Comparison of ENCODE assay signal across 9 cellular contexts in genomic region chr11:304915-305833, GRCh38. TPM values are rescaled to one million over a fixed set of nuclear protein-coding genes. Genes with fewer than 3 reads are reported as not detected.
DNase-seq lines count a peak whose midpoint lies in the region; ATAC-seq, FAIRE-seq and TF ChIP-seq lines count a peak whose summit lies in the region.
"Had no signal": no experiment of that assay in that cellular context is flagged by ENCODE, and none has a peak within 500 bp of the region (broad histone marks: within the 10 kb centered on the region; RNA-seq: fewer than 3 reads in every experiment).

No MANE protein-coding gene starts in this region.

- TF ChIP-seq EP300 in SK-N-SH (IDR thresholded peaks at IDR 0.05; ENCODE audit: borderline replicate concordance in 1 of 2, low read depth in 1 of 2, low read length in 1 of 2) = no peak

- H3K27ac ChIP-seq in SK-N-SH (ENCODE audit: low read depth in 2 of 2, low read length in 1 of 2) = no peak overlapping the region
- H3K27ac ChIP-seq in kidney (ENCODE audit: low read depth in 2 of 2, low read length in 2 of 2) = no peak overlapping the region

- H3K4me3 Mint-ChIP-seq in Caco-2 (ENCODE audit: unreplicated experiment) = peak overlapping the region; percentile 4
- H3K4me3 Mint-ChIP-seq in stimulated activated effector memory CD8-positive, alpha-beta T cell treated with anti-CD3 and anti-CD28 coated beads, Interleukin-12 subunit alpha, Interleukin-12 subunit beta, amount 100 ng/mL, for 72 hours = no peak overlapping the region

- BruUV-seq in Caco-2 (replicated peaks; lab: Mats Ljungman, UMichigan) = no TSS peak

- POLR2A ChIA-PET in Caco-2 (lab: Charles Lee) (interaction anchor here (1.1 to 1.6 kb wide), 2 partner anchors 51 to 98 kb away, joined by 3 to 4 read pairs; partner anchors contain the start of genes BET1L and RIC8A), SK-N-SH (lab: Yijun Ruan, JAX) (no interaction called here)

- H3K4me1 ChIP-seq in Caco-2 = peaks cover 43% of the 10 kb centered on the region
- peaks cover 5 to 6% of the 10 kb centered on the region in 2 experiments; a peak in 1 of 4 replicates for H3K4me1 ChIP-seq in SK-N-SH (ENCODE audit: control insufficient read depth in 1 of 2, insufficient read depth in 2 of 2, low read depth in 1 of 2, low read length in 1 of 2)
- peaks cover 0 to 12% of the 10 kb centered on the region in 2 donors for H3K4me1 ChIP-seq in kidney (ENCODE audit: control insufficient read depth in 1 of 2, insufficient read depth in 1 of 2, low read depth in 1 of 2, low read length in 2 of 2)

- H3K4me1 Mint-ChIP-seq in Caco-2 (ENCODE audit: low read depth, unreplicated experiment) = peaks cover 30% of the 10 kb centered on the region
- H3K4me1 Mint-ChIP-seq in stimulated activated effector memory CD8-positive, alpha-beta T cell treated with anti-CD3 and anti-CD28 coated beads, Interleukin-12 subunit alpha, Interleukin-12 subunit beta, amount 100 ng/mL, for 72 hours = peaks cover 46% of the 10 kb centered on the region

- no peak overlapping the region for H3K27ac Mint-ChIP-seq in Caco-2 (ENCODE audit: unreplicated experiment)
- no peak overlapping the region for H3K27ac Mint-ChIP-seq in stimulated activated effector memory CD8-positive, alpha-beta T cell treated with anti-CD3 and anti-CD28 coated beads, Interleukin-12 subunit alpha, Interleukin-12 subunit beta, amount 100 ng/mL, for 72 hours

- no peaks in the 10 kb centered on the region for H3K9me3 ChIP-seq in Caco-2
- no peaks in the 10 kb centered on the region for H3K9me3 ChIP-seq in SK-N-SH
- H3K9me3 ChIP-seq in kidney (ENCODE audit: control insufficient read depth in 1 of 2, low read length in 2 of 2) = no peaks in the 10 kb centered on the region

- H3K36me3 Mint-ChIP-seq in Caco-2 (ENCODE audit: insufficient read depth, unreplicated experiment) = no peaks in the 10 kb centered on the region
- H3K36me3 Mint-ChIP-seq in stimulated activated effector memory CD8-positive, alpha-beta T cell treated with anti-CD3 and anti-CD28 coated beads, Interleukin-12 subunit alpha, Interleukin-12 subunit beta, amount 100 ng/mL, for 72 hours = peaks cover 30% of the 10 kb centered on the region

- H3K4me2 ChIP-seq in SK-N-SH = no peak overlapping the region

- DNase-seq in Caco-2 = peak; percentile 71 to 75
- no peak for DNase-seq in HFF-Myc (ENCODE audit: extremely low read depth, low read depth)
- DNase-seq in SK-N-SH = peak; percentile 82
- DNase-seq in bronchial epithelial cell (ENCODE audit: low read depth) = peak; percentile 44
- no peak for DNase-seq in kidney
- DNase-seq in stimulated activated naive CD4-positive, alpha-beta T cell (lab: John Stamatoyannopoulos, UW) = peak; percentile 49 to 77 (median 62)
- DNase-seq in stimulated activated effector memory CD8-positive, alpha-beta T cell treated with anti-CD3 and anti-CD28 coated beads, Interleukin-12 subunit alpha, Interleukin-12 subunit beta, amount 100 ng/mL, for 72 hours (ENCODE audit: low spot score in 2 of 2) = no peak

- TF ChIP-seq CTCF in Caco-2 (IDR thresholded peaks at IDR 0.05; ENCODE audit: insufficient read depth in 1 of 2, low read depth in 1 of 2, low read length in 1 of 2, severe bottlenecking in 1 of 2, unreplicated experiment in 1 of 2) (peak; percentile 56 to 82), HFF-Myc (IDR thresholded peaks at IDR 0.05; ENCODE audit: low read depth, low read length, missing control alignments) (peak; percentile 69), SK-N-SH (IDR thresholded peaks at IDR 0.05) (peak; percentile 68), bronchial epithelial cell (IDR thresholded peaks at IDR 0.05; ENCODE audit: insufficient read depth, low read length, severe bottlenecking) (peak; percentile 66), kidney (IDR thresholded peaks at IDR 0.05; ENCODE audit: borderline replicate concordance, extremely low read depth, insufficient read depth) (peak; percentile 72)

- TF ChIP-seq RAD21 in SK-N-SH (IDR thresholded peaks at IDR 0.05; ENCODE audit: low read length) = peak; percentile 69

- H3K9me3 Mint-ChIP-seq in Caco-2 (ENCODE audit: unreplicated experiment) = no peaks in the 10 kb centered on the region
- no peaks in the 10 kb centered on the region for H3K9me3 Mint-ChIP-seq in stimulated activated effector memory CD8-positive, alpha-beta T cell treated with anti-CD3 and anti-CD28 coated beads, Interleukin-12 subunit alpha, Interleukin-12 subunit beta, amount 100 ng/mL, for 72 hours

- CTCF ChIA-PET in Caco-2 (lab: Charles Lee) (interaction anchor here (1.0 to 3.0 kb wide), 7 partner anchors 11 to 144 kb away, joined by 3 to 16 read pairs (median 10); partner anchors contain the start of gene PTDSS2), SK-N-SH (lab: Yijun Ruan, JAX) (interaction anchor here (0.7 to 3.3 kb wide), 27 partner anchors 10 to 250 kb away, joined by 3 to 24 read pairs (median 4); partner anchors contain the start of gene PTDSS2)

- FAIRE-seq in bronchial epithelial cell (lab: Jason Lieb, UNC) = no peak
- FAIRE-seq in kidney (lab: Jason Lieb, UNC) = no peak

- H3K27me3 Mint-ChIP-seq in Caco-2 (ENCODE audit: insufficient read depth, unreplicated experiment) = no peaks in the 10 kb centered on the region

- H4K20me1 ChIP-seq in SK-N-SH (ENCODE audit: insufficient read depth) = no peaks in the 10 kb centered on the region

- peaks cover 11% of the 10 kb centered on the region; the same call in 1 of the 2 replicates for H3K79me2 ChIP-seq in SK-N-SH (ENCODE audit: insufficient read depth)

- WGBS in SK-N-SH (ENCODE audit: low lambda C conversion rate) = 54% methylated on average over 18 of the region's 19 CpGs

- H3K36me3 ChIP-seq in Caco-2 (ENCODE audit: control insufficient read depth, insufficient read depth, low read length) = no peaks in the 10 kb centered on the region
- H3K36me3 ChIP-seq in SK-N-SH (replicated peaks in 1 of 2; ENCODE audit: control insufficient read depth in 1 of 2, insufficient read depth in 2 of 2, low read length in 1 of 2) = peaks cover 0 to 3% of the 10 kb centered on the region in 2 experiments
- no peaks in the 10 kb centered on the region for H3K36me3 ChIP-seq in bronchial epithelial cell (ENCODE audit: control insufficient read depth, insufficient read depth, low read length)
- H3K36me3 ChIP-seq in kidney (ENCODE audit: control insufficient read depth in 1 of 2, insufficient read depth in 2 of 2, low read length in 2 of 2) = no peaks in the 10 kb centered on the region

- intact Hi-C loops in Caco-2 (cut with micrococcal nuclease; ENCODE audit: unreplicated experiment) = loop anchor here (1.0 to 5.0 kb wide), 2 partner anchors 52 to 143 kb away; no protein-coding TSS in a partner anchor
- intact Hi-C loops in kidney (cut with DNase I) = loop anchor here (10.0 kb wide), 1 partner anchor 50 kb away; no protein-coding TSS in a partner anchor

- H3F3A ChIP-seq in SK-N-SH (replicated peaks; ENCODE audit: insufficient read depth) = peaks cover 13% of the 10 kb centered on the region

- H3K4me3 ChIP-seq in Caco-2 (ENCODE audit: low read depth, low read length) = no peak overlapping the region
- H3K4me3 ChIP-seq in HFF-Myc (replicated peaks; ENCODE audit: low read depth, low read length) = no peak overlapping the region
- no peak overlapping the region for H3K4me3 ChIP-seq in SK-N-SH (ENCODE audit: low read depth in 2 of 2, low read length in 1 of 2)
- no peak overlapping the region for H3K4me3 ChIP-seq in bronchial epithelial cell (ENCODE audit: low read depth, low read length)
- H3K4me3 ChIP-seq in kidney (ENCODE audit: low read length in 2 of 2) = no peak overlapping the region

- H3K9ac ChIP-seq in SK-N-SH = no peak overlapping the region
- H3K9ac ChIP-seq in kidney (ENCODE audit: low read length in 2 of 2) = no peak overlapping the region

- H3K27me3 ChIP-seq in Caco-2 (replicated peaks; ENCODE audit: control insufficient read depth, insufficient read depth, low read length) (no peaks in the 10 kb centered on the region), SK-N-SH (ENCODE audit: insufficient read depth) (no peaks in the 10 kb centered on the region), bronchial epithelial cell (ENCODE audit: control insufficient read depth, insufficient read depth, low read length) (peaks cover 1% of the 10 kb centered on the region)

- no peaks in the 10 kb centered on the region for H3K9me2 ChIP-seq in SK-N-SH

- ATAC-seq in esophagus mucosa = no peak
- ATAC-seq in stimulated activated effector memory CD8-positive, alpha-beta T cell treated with anti-CD3 and anti-CD28 coated beads, Interleukin-12 subunit alpha, Interleukin-12 subunit beta, amount 100 ng/mL, for 72 hours = no peak

- no peak overlapping the region for H2AFZ ChIP-seq in SK-N-SH (ENCODE audit: low read depth)

RNA-seq across cellular contexts. Expression of gene IFITM2, which starts 2.4 kb away (rescaled TPM):
- total RNA-seq in Caco-2 (2022) (7.0 and 7.3 TPM in 2 replicates), bronchial epithelial cell (1.4 and 3.7 TPM in 2 replicates), kidney (1,111 TPM), esophagus mucosa (94.0 TPM)
- polyA plus RNA-seq in SK-N-SH (2012; rRNA removed) (398 and 518 TPM in 2 replicates), kidney (ENCODE audit: insufficient read depth, low read depth, low replicate concordance) (814 TPM)
- 239 and 341 TPM in 2 replicates for polyA plus RNA-seq in SK-N-SH (2012; cell fraction: cytosol; rRNA removed)
- polyA plus RNA-seq in SK-N-SH (2012; cell fraction: nucleus; rRNA removed) = 92.5 and 106 TPM in 2 replicates

RNA-seq across cellular contexts. Expression of gene IFITM5, which starts 5.8 kb away (rescaled TPM):
- total RNA-seq in Caco-2 (2022) = not detected in 2 replicates
- not detected in 2 replicates for polyA plus RNA-seq in SK-N-SH (2012; rRNA removed)
- polyA plus RNA-seq in SK-N-SH (2012; cell fraction: cytosol; rRNA removed) = not detected in 2 replicates
- polyA plus RNA-seq in SK-N-SH (2012; cell fraction: nucleus; rRNA removed) = not detected in 2 replicates
- not detected in 2 replicates for total RNA-seq in bronchial epithelial cell
- not detected for total RNA-seq in kidney
- not detected for polyA plus RNA-seq in kidney (ENCODE audit: insufficient read depth, low read depth, low replicate concordance)
- not detected for total RNA-seq in esophagus mucosa
- total RNA-seq: activated CD8-positive, alpha-beta memory T cell treated with anti-CD3 and anti-CD28 coated beads for 36 hours had no signal

RNA-seq across cellular contexts. Expression of gene IFITM1, which starts 8.7 kb away (rescaled TPM):
- 3.0 and 3.2 TPM in 2 replicates for total RNA-seq in Caco-2 (2022)
- 15.3 and 19.4 TPM in 2 replicates for polyA plus RNA-seq in SK-N-SH (2012; rRNA removed)
- polyA plus RNA-seq in SK-N-SH (2012; cell fraction: cytosol; rRNA removed) = 10.6 and 12.6 TPM in 2 replicates
- polyA plus RNA-seq in SK-N-SH (2012; cell fraction: nucleus; rRNA removed) = 4.7 and 8.8 TPM in 2 replicates
- total RNA-seq in bronchial epithelial cell = 1.2 and 1.8 TPM in 2 replicates
- total RNA-seq in kidney = 440 TPM
- 248 TPM for polyA plus RNA-seq in kidney (ENCODE audit: insufficient read depth, low read depth, low replicate concordance)
- 59.8 TPM for total RNA-seq in esophagus mucosa

RNA-seq across cellular contexts. Expression of gene IFITM3, which starts 15.5 kb away (rescaled TPM):
- total RNA-seq in Caco-2 (2022) (6.9 and 12.4 TPM in 2 replicates), bronchial epithelial cell (4.5 and 14.5 TPM in 2 replicates), kidney (1,286 TPM), esophagus mucosa (180 TPM)
- polyA plus RNA-seq in SK-N-SH (2012; rRNA removed) (229 and 326 TPM in 2 replicates), kidney (ENCODE audit: insufficient read depth, low read depth, low replicate concordance) (1,281 TPM)
- polyA plus RNA-seq in SK-N-SH (2012; cell fraction: cytosol; rRNA removed) = 148 and 237 TPM in 2 replicates
- polyA plus RNA-seq in SK-N-SH (2012; cell fraction: nucleus; rRNA removed) = 84.2 and 113 TPM in 2 replicates

RNA-seq across cellular contexts. Expression of gene PGGHG, which starts 16.2 kb away (rescaled TPM):
- total RNA-seq in Caco-2 (2022) = 59.6 and 66.5 TPM in 2 replicates
- 19.9 and 26.5 TPM in 2 replicates for polyA plus RNA-seq in SK-N-SH (2012; rRNA removed)
- polyA plus RNA-seq in SK-N-SH (2012; cell fraction: cytosol; rRNA removed) = 1.5 and 2.6 TPM in 2 replicates
- polyA plus RNA-seq in SK-N-SH (2012; cell fraction: nucleus; rRNA removed) = 251 and 265 TPM in 2 replicates
- 1.7 and 3.2 TPM in 2 replicates for total RNA-seq in bronchial epithelial cell
- 64.1 TPM for total RNA-seq in kidney
- 16.1 TPM for polyA plus RNA-seq in kidney (ENCODE audit: insufficient read depth, low read depth, low replicate concordance)
- 2.4 TPM for total RNA-seq in esophagus mucosa

Comparison
In these comparisons a context has a peak if more than half of its experiments do, and no peak if none do; other contexts are left out.
1. DNase-seq: peak in Caco-2 (2 of 2), SK-N-SH (single experiment), bronchial epithelial cell (single experiment) and stimulated activated naive CD4-positive, alpha-beta T cell (6 of 6); none in HFF-Myc (single experiment), kidney (single experiment) and stimulated activated effector memory CD8-positive, alpha-beta T cell treated with anti-CD3 and anti-CD28 coated beads, Interleukin-12 subunit alpha, Interleukin-12 subunit beta, amount 100 ng/mL, for 72 hours (0 of 2).
2. RNA of gene IFITM2, which starts 2.4 kb away (total RNA-seq): 1,111 TPM in kidney (single experiment); 94.0 TPM in esophagus mucosa (single experiment), 7.0 to 7.3 TPM in Caco-2 and 1.4 to 3.7 TPM in bronchial epithelial cell; every median in the first group is over 10 times any median in the second.
3. RNA of gene IFITM1, which starts 8.7 kb away (total RNA-seq): 440 TPM in kidney (single experiment) and 59.8 TPM in esophagus mucosa (single experiment); 3.0 to 3.2 TPM in Caco-2 and 1.2 to 1.8 TPM in bronchial epithelial cell; every median in the first group is over 10 times any median in the second.
4. Peak in every context shown above with its lines, with median percentiles within 50 percentile points of each other: CTCF ChIP-seq.